ENCODE assay signal across 2 cellular contexts in the genomic region with DNA sequence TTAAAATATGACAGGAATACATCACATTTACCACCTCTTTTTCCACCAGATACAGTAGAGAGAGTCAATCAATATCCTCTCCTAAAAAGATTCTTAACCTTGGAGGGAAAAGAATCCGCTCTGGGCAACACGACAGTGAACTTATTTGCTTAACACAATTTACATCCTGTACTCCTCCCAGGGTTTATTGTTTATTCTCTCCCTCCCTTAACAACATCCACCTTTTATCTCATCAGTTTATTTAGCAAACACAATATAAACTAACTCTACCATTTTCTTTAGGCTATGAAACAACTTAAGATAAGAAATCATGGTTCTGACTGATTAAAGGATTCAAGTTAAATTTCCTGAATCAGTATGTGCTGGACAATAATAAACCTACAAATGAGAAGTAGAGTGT.
TF ChIP-seq lines count a peak whose summit lies in the region.

No MANE protein-coding gene starts in this region.

TF ChIP-seq in SK-N-SH, 30 proteins besides CTCF, POLR2A, EP300 and RAD21 (continued from another document):
- TF ChIP-seq REST (IDR thresholded peaks at IDR 0.05; ENCODE audit: low read depth, low read length) (no peak), YY1 (IDR thresholded peaks at IDR 0.05; ENCODE audit: low read depth) (no peak), EZH2phosphoT487 (IDR thresholded peaks at IDR 0.05; ENCODE audit: borderline replicate concordance, low read depth) (no peak), ELF1 (IDR thresholded peaks at IDR 0.05) (no peak), POLR2AphosphoS5 (IDR thresholded peaks at IDR 0.05; ENCODE audit: low read depth, low read length) (no peak), RFX5 (IDR thresholded peaks at IDR 0.05; ENCODE audit: low read length) (no peak)
- TF ChIP-seq, protein P1, sequence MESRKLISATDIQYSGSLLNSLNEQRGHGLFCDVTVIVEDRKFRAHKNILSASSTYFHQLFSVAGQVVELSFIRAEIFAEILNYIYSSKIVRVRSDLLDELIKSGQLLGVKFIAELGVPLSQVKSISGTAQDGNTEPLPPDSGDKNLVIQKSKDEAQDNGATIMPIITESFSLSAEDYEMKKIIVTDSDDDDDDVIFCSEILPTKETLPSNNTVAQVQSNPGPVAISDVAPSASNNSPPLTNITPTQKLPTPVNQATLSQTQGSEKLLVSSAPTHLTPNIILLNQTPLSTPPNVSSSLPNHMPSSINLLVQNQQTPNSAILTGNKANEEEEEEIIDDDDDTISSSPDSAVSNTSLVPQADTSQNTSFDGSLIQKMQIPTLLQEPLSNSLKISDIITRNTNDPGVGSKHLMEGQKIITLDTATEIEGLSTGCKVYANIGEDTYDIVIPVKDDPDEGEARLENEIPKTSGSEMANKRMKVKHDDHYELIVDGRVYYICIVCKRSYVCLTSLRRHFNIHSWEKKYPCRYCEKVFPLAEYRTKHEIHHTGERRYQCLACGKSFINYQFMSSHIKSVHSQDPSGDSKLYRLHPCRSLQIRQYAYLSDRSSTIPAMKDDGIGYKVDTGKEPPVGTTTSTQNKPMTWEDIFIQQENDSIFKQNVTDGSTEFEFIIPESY (IDR thresholded peaks at IDR 0.05; ENCODE audit: borderline replicate concordance, low read depth) = no peak
TF ChIP-seq in SK-N-SH: peak in this region for 0.

TF ChIP-seq in SK-N-SH treated with all-trans-retinoic acid at 6 μM for 48 hours, 23 proteins besides CTCF, POLR2A, EP300 and RAD21 (continued from another document):
- TF ChIP-seq PATZ1 (CRISPR knock-in tag; IDR thresholded peaks at IDR 0.05; ENCODE audit: borderline replicate concordance) = no peak
- no peak for TF ChIP-seq ZFP3 (CRISPR knock-in tag; IDR thresholded peaks at IDR 0.05)
- no peak for TF ChIP-seq CSDC2 (CRISPR knock-in tag; IDR thresholded peaks at IDR 0.05)
- TF ChIP-seq BACH2 (CRISPR knock-in tag; IDR thresholded peaks at IDR 0.05; ENCODE audit: borderline replicate concordance) = no peak
- no peak for TF ChIP-seq PPARA (CRISPR knock-in tag; IDR thresholded peaks at IDR 0.05; ENCODE audit: borderline replicate concordance)
- TF ChIP-seq ARNTL (CRISPR knock-in tag; IDR thresholded peaks at IDR 0.05; ENCODE audit: borderline replicate concordance, low read depth) = no peak
- no peak for TF ChIP-seq TCF4 (CRISPR knock-in tag; IDR thresholded peaks at IDR 0.05; ENCODE audit: borderline replicate concordance)
- TF ChIP-seq RARB (CRISPR knock-in tag; IDR thresholded peaks at IDR 0.05) = no peak
- no peak for TF ChIP-seq ISL1 (CRISPR knock-in tag; IDR thresholded peaks at IDR 0.05)
- TF ChIP-seq POU6F1 (CRISPR knock-in tag; IDR thresholded peaks at IDR 0.05; ENCODE audit: borderline replicate concordance, low read depth) = no peak
- TF ChIP-seq, protein P2, sequence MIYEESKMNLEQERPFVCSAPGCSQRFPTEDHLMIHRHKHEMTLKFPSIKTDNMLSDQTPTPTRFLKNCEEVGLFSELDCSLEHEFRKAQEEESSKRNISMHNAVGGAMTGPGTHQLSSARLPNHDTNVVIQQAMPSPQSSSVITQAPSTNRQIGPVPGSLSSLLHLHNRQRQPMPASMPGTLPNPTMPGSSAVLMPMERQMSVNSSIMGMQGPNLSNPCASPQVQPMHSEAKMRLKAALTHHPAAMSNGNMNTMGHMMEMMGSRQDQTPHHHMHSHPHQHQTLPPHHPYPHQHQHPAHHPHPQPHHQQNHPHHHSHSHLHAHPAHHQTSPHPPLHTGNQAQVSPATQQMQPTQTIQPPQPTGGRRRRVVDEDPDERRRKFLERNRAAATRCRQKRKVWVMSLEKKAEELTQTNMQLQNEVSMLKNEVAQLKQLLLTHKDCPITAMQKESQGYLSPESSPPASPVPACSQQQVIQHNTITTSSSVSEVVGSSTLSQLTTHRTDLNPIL (CRISPR knock-in tag; IDR thresholded peaks at IDR 0.05; ENCODE audit: low read depth) = no peak
